Comparison of ENCODE assay signal across 8 cellular contexts in the genomic region with DNA sequence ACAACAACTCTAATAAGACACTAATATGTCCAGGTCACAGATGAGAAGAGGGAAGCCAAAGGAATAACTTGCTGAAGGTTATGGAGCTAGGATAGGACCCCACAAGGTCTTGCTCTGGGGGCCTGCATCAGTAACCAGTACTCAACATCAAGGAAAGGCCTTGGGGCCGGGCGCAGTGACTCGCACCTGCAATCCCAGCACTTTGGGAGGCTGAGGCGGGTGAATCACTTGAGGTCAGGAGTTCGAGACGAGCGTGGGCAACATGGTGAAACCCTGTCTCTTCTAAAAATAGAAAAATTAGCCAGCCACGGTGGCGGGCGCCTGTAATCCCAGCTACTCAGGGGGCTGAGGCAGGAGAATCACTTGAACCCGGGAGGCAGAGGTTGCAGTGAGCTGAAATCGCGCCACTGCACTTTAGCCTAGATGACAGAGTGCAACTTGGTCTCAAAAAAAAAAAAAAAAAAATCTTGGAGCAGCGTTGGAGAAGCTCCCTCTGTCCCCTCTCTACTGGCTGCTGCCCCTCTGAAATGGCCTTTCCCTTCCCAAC. TPM values are rescaled to one million over a fixed set of nuclear protein-coding genes. Genes with fewer than 3 reads are reported as not detected.
DNase-seq lines count a peak whose midpoint lies in the region; ATAC-seq and TF ChIP-seq lines count a peak whose summit lies in the region.

No MANE protein-coding gene starts in this region.

- WGBS in ectodermal cell, 2 experiments: 86 to 90% methylated on average over 14 of the region's 14 CpGs

- no peaks in the 10 kb centered on the region for H3K9me3 ChIP-seq in ectodermal cell (ENCODE audit: control insufficient read depth, low read length)

- no peak for TF ChIP-seq CTCF in retinal pigment epithelial cell (conservative IDR thresholded peaks at IDR 0.05; ENCODE audit: low read depth, low read length)

- H3K27ac ChIP-seq in ectodermal cell (ENCODE audit: insufficient read depth, low read depth, low read length, poor library complexity, severe bottlenecking): no peak overlapping the region

- DNase-seq in EL: peak; percentile 72
- peak; percentile 32 for DNase-seq in RPMI7951 (ENCODE audit: low read depth)
- no peak for DNase-seq in retinal pigment epithelial cell (ENCODE audit: low read depth)
- no peak for DNase-seq in DMS153 (lab: John Stamatoyannopoulos, UW)
- DNase-seq in NCI-H748 (lab: John Stamatoyannopoulos, UW; ENCODE audit: unreplicated experiment): no peak
- DNase-seq in NOMO-1 (lab: John Stamatoyannopoulos, UW; ENCODE audit: unreplicated experiment in 2 of 2): no peak

- peak overlapping the region; percentile 73 for H3K4me3 ChIP-seq in ectodermal cell (ENCODE audit: insufficient read depth, low read depth, low read length)
- peak overlapping the region; percentile 96 for H3K4me3 ChIP-seq in retinal pigment epithelial cell (ENCODE audit: low read length)

- ATAC-seq in HG02981 (IDR thresholded peaks at IDR 0.05; ENCODE audit: unreplicated experiment): no peak

- peaks cover 12% of the 10 kb centered on the region for H3K36me3 ChIP-seq in ectodermal cell (ENCODE audit: control insufficient read depth, insufficient read depth, low read length)

- H3K4me1 ChIP-seq in ectodermal cell (ENCODE audit: control insufficient read depth, insufficient read depth, low read length): peaks cover 8% of the 10 kb centered on the region

- H3K27me3 ChIP-seq in ectodermal cell (ENCODE audit: control insufficient read depth, insufficient read depth, low read length, poor library complexity, severe bottlenecking): no peaks in the 10 kb centered on the region

RNA-seq across cellular contexts. Expression of a gene that starts 1.8 kb away (rescaled TPM):
- 34.6 and 38.2 TPM in 2 replicates for total RNA-seq in RPMI7951 (2014; rRNA removed; shearing (Covaris generic))
- polyA plus RNA-seq in ectodermal cell (2013, experiment 1 of 4): 63.9 TPM
- 68.0 TPM for polyA plus RNA-seq in ectodermal cell (2013, experiment 2 of 4)
- 52.6 TPM for polyA plus RNA-seq in ectodermal cell (2013, experiment 3 of 4)
- 55.8 TPM for polyA plus RNA-seq in ectodermal cell (2013, experiment 4 of 4)

RNA-seq across cellular contexts. Expression of a gene that starts 2.3 kb away (rescaled TPM):
- total RNA-seq in RPMI7951 (2014; rRNA removed; shearing (Covaris generic)): not detected in 2 replicates
- polyA plus RNA-seq in ectodermal cell (2013, experiment 1 of 4): not detected
- not detected for polyA plus RNA-seq in ectodermal cell (2013, experiment 2 of 4)
- polyA plus RNA-seq in ectodermal cell (2013, experiment 3 of 4): not detected
- not detected for polyA plus RNA-seq in ectodermal cell (2013, experiment 4 of 4)

RNA-seq across cellular contexts. Expression of a gene that starts 28.0 kb away (rescaled TPM):
- 738 and 947 TPM in 2 replicates for total RNA-seq in RPMI7951 (2014; rRNA removed; shearing (Covaris generic))
- 1,043 TPM for polyA plus RNA-seq in ectodermal cell (2013, experiment 1 of 4)
- polyA plus RNA-seq in ectodermal cell (2013, experiment 2 of 4): 965 TPM
- polyA plus RNA-seq in ectodermal cell (2013, experiment 3 of 4): 975 TPM
- polyA plus RNA-seq in ectodermal cell (2013, experiment 4 of 4): 1,114 TPM

RNA-seq across cellular contexts. Expression of a gene that starts 37.3 kb away (rescaled TPM):
- total RNA-seq in RPMI7951 (2014; rRNA removed; shearing (Covaris generic)): 9.5 and 22.4 TPM in 2 replicates
- 35.0 TPM for polyA plus RNA-seq in ectodermal cell (2013, experiment 1 of 4)
- polyA plus RNA-seq in ectodermal cell (2013, experiment 2 of 4): 38.7 TPM
- 38.7 TPM for polyA plus RNA-seq in ectodermal cell (2013, experiment 3 of 4)
- polyA plus RNA-seq in ectodermal cell (2013, experiment 4 of 4): 35.8 TPM

RNA-seq across cellular contexts. Expression of a gene that starts 37.8 kb away (rescaled TPM):
- total RNA-seq in RPMI7951 (2014; rRNA removed; shearing (Covaris generic)): 67.8 and 68.8 TPM in 2 replicates
- polyA plus RNA-seq in ectodermal cell (2013, experiment 1 of 4): 16.3 TPM
- polyA plus RNA-seq in ectodermal cell (2013, experiment 2 of 4): 18.0 TPM
- polyA plus RNA-seq in ectodermal cell (2013, experiment 3 of 4): 22.3 TPM
- 22.4 TPM for polyA plus RNA-seq in ectodermal cell (2013, experiment 4 of 4)

Comparison
In these comparisons a context has a peak if more than half of its experiments do, and no peak if none do; other contexts are left out.
1. DNase-seq: peak in EL (single experiment) and RPMI7951 (single experiment); none in retinal pigment epithelial cell (single experiment), DMS153 (single experiment), NCI-H748 (single experiment) and NOMO-1 (0 of 2).